In genomic region chr18:74082476-74083070, GRCh38 we compare ENCODE assay signal across 7 cellular contexts.
DNase-seq lines count a peak whose midpoint lies in the region; ATAC-seq and TF ChIP-seq lines count a peak whose summit lies in the region.

No MANE protein-coding gene starts in this region.

- ATAC-seq in lower lobe of right lung = peak; percentile 86 to 90

- H3K27ac ChIP-seq in WERI-Rb-1 = no peak overlapping the region
- no peak overlapping the region for H3K27ac ChIP-seq in lower lobe of right lung

- DNase-seq in HCEC 1CT (peak; percentile 22), MG63 (peak; percentile 74), WERI-Rb-1 (peak; percentile 81), cardiac fibroblast (ENCODE audit: low read depth in 2 of 2) (peak; percentile 10 to 47), lower lobe of right lung (no peak)
- DNase-seq in stimulated activated naive CD4-positive, alpha-beta T cell (lab: John Stamatoyannopoulos, UW) = peak; percentile 43 to 74 (median 56)

- intact Hi-C loops in lower lobe of right lung (cut with DNase I) = no loop called here

- no peaks in the 10 kb centered on the region for H3K36me3 ChIP-seq in MG63
- H3K36me3 ChIP-seq in WERI-Rb-1 = no peaks in the 10 kb centered on the region
- no peaks in the 10 kb centered on the region for H3K36me3 ChIP-seq in lower lobe of right lung

- H3K27me3 ChIP-seq in MG63 (no peaks in the 10 kb centered on the region), WERI-Rb-1 (ENCODE audit: insufficient read depth, low read depth, severe bottlenecking) (no peaks in the 10 kb centered on the region), lower lobe of right lung (ENCODE audit: low read depth) (no peaks in the 10 kb centered on the region)

- no peak overlapping the region for H3K4me3 ChIP-seq in MG63
- H3K4me3 ChIP-seq in WERI-Rb-1 (ENCODE audit: low read depth, low read length) = no peak overlapping the region
- H3K4me3 ChIP-seq in cardiac fibroblast (replicated peaks in 1 of 2; ENCODE audit: low read depth in 2 of 2, low read length in 2 of 2) = no peak overlapping the region
- H3K4me3 ChIP-seq in lower lobe of right lung = no peak overlapping the region

- peak; percentile 61 for TF ChIP-seq CTCF in GM12874 (IDR thresholded peaks at IDR 0.05; ENCODE audit: insufficient read depth, low read depth, low read length)
- TF ChIP-seq CTCF in WERI-Rb-1 (IDR thresholded peaks at IDR 0.05; ENCODE audit: low read depth, low read length) = peak; percentile 86
- peak; percentile 30 for TF ChIP-seq CTCF in cardiac fibroblast (IDR thresholded peaks at IDR 0.05; ENCODE audit: low read depth, low read length)
- peak; percentile 37 for TF ChIP-seq CTCF in lower lobe of right lung (IDR thresholded peaks at IDR 0.05)

- no peaks in the 10 kb centered on the region for H3K9me3 ChIP-seq in MG63
- H3K9me3 ChIP-seq in WERI-Rb-1 (ENCODE audit: severe bottlenecking) = no peaks in the 10 kb centered on the region
- no peaks in the 10 kb centered on the region for H3K9me3 ChIP-seq in lower lobe of right lung

- H3K4me1 ChIP-seq in lower lobe of right lung = no peaks in the 10 kb centered on the region

Comparison
In these comparisons a context has a peak if more than half of its experiments do, and no peak if none do; other contexts are left out.
1. CTCF ChIP-seq: peak in every context shown above with its lines; median percentile 86 in WERI-Rb-1; 61 in GM12874; 37 in lower lobe of right lung; 30 in cardiac fibroblast.